ENCODE assay signal across 10 cellular contexts in genomic region chr4:70613182-70613892, GRCh38. TPM values are rescaled to one million over a fixed set of nuclear protein-coding genes. Genes with fewer than 3 reads are reported as not detected.
DNase-seq lines count a peak whose midpoint lies in the region; ATAC-seq, FAIRE-seq and TF ChIP-seq lines count a peak whose summit lies in the region.
"Had no signal": no experiment of that assay in that cellular context is flagged by ENCODE, and none has a peak within 500 bp of the region (broad histone marks: within the 10 kb centered on the region; RNA-seq: fewer than 3 reads in every experiment).

No MANE protein-coding gene starts in this region.

- intact Hi-C loops in pancreas (cut with DNase I): no loop called here

- H3K9me3 ChIP-seq in WERI-Rb-1 (ENCODE audit: severe bottlenecking) (no peaks in the 10 kb centered on the region), pancreas (no peaks in the 10 kb centered on the region)

- H3K4me1 ChIP-seq in pancreas: no peaks in the 10 kb centered on the region

- no peak overlapping the region for H3K27ac ChIP-seq in WERI-Rb-1
- no peak overlapping the region for H3K27ac ChIP-seq in pancreas

- FAIRE-seq in GM19239 (lab: Jason Lieb, UNC) (peak; percentile 31), pancreas (lab: Jason Lieb, UNC) (no peak)

- no peak for TF ChIP-seq CTCF in WERI-Rb-1 (IDR thresholded peaks at IDR 0.05; ENCODE audit: low read depth, low read length)
- no peak for TF ChIP-seq CTCF in pancreas (IDR thresholded peaks at IDR 0.05)

- H3K27me3 ChIP-seq in WERI-Rb-1 (ENCODE audit: insufficient read depth, low read depth, severe bottlenecking) (no peaks in the 10 kb centered on the region), pancreas (no peaks in the 10 kb centered on the region)

- DNase-seq in GM19239 (ENCODE audit: insufficient read length, low spot score) (no peak), WERI-Rb-1 (peak; percentile 20), pancreas (no peak), COLO829 (ENCODE audit: low spot score) (no peak), cerebellum (ENCODE audit: low spot score) (no peak), NCI-H345 treated with DMSO at 0.1 percent for 48 hours (lab: John Stamatoyannopoulos, UW; ENCODE audit: unreplicated experiment) (no peak)
- no peak for DNase-seq in activated CD4-positive, CD25-positive, alpha-beta regulatory T cell (lab: John Stamatoyannopoulos, UW)
- DNase-seq: activated CD4-positive, CD25-positive, alpha-beta regulatory T cell treated with anti-CD3 and anti-CD28 coated beads, Interleukin-2, amount 50 U/mL, for 72 hours; NCI-H1105 had no signal

- 4 to 9% methylated on average over 7 of the region's 7 CpGs for WGBS in pancreas, 2 donors

- peak; percentile 72 for ATAC-seq in HG02759 (IDR thresholded peaks at IDR 0.05; ENCODE audit: unreplicated experiment)
- peak in 3 of 4 donors; percentile 28 to 37 (median 31) for ATAC-seq in pancreas

- H3K36me3 ChIP-seq in WERI-Rb-1: no peaks in the 10 kb centered on the region
- no peaks in the 10 kb centered on the region for H3K36me3 ChIP-seq in pancreas

- no peak overlapping the region for H3K4me3 ChIP-seq in WERI-Rb-1 (ENCODE audit: low read depth, low read length)
- peak overlapping the region in 1 of 4 donors; percentile 5 for H3K4me3 ChIP-seq in pancreas

RNA-seq across cellular contexts. Expression of gene ENAM, which starts 15.2 kb away (rescaled TPM):
- total RNA-seq in pancreas (1 to 10 TPM in 4 of 6 donors, under 1 TPM in 2; 0.66 to 1.9 (median 1.3) TPM), cerebellum (not detected)
- polyA plus RNA-seq in pancreas: 1 to 10 TPM in 1 of 2 donors, under 1 TPM in 1; 0.57 to 3.2 TPM

RNA-seq across cellular contexts. Expression of gene AMBN, which starts 21.3 kb away (rescaled TPM):
- total RNA-seq in pancreas (not detected), cerebellum (not detected)
- polyA plus RNA-seq in pancreas: under 1 TPM in 1 of 2 donors, not detected in 1; 0.05 TPM

RNA-seq across cellular contexts. Expression of gene JCHAIN, which starts 53.0 kb away (rescaled TPM):
- total RNA-seq in pancreas (100 to 1,000 TPM in 1 of 6 donors, 10 to 100 TPM in 1, 1 to 10 TPM in 3, under 1 TPM in 1; 0.42 to 122 (median 5.9) TPM), cerebellum (3.6 TPM)
- 1 to 10 TPM in 1 of 2 donors, under 1 TPM in 1; 0.38 to 2.0 TPM for polyA plus RNA-seq in pancreas
